Comparison of ENCODE assay signal across 1 cellular context in the genomic region with DNA sequence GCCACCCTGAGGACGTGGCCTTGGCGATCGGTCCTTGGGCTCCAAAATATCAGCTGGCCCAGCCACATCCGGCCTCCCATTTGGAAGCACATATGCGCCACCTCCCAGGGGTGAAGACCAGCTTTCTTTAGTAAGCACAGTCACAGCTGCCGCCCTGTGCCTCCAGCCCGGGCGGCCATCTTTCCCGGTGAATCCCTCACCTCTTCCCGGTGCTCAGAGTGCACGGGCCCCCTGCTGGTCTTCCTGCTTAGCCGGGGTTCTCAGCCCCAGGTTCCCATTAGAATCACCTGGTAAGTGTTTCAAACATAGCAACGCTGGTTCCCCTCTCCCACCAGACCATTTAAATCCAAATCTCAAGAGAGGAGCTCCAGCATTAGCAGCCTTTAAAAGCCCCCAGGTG.
TF ChIP-seq lines count a peak whose summit lies in the region.

No MANE protein-coding gene starts in this region.

TF ChIP-seq in SK-N-SH, 30 proteins besides CTCF, POLR2A, EP300 and RAD21 (continued from another document):
- TF ChIP-seq, protein P1, sequence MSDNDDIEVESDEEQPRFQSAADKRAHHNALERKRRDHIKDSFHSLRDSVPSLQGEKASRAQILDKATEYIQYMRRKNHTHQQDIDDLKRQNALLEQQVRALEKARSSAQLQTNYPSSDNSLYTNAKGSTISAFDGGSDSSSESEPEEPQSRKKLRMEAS (IDR thresholded peaks at IDR 0.05; ENCODE audit: low read depth), result no peak
- TF ChIP-seq GABPA (IDR thresholded peaks at IDR 0.05; ENCODE audit: low read depth) (no peak), RCOR1 (IDR thresholded peaks at IDR 0.05; ENCODE audit: low read length) (no peak), PBX3 (IDR thresholded peaks at IDR 0.05) (no peak), JUND (IDR thresholded peaks at IDR 0.05) (no peak), CHD2 (IDR thresholded peaks at IDR 0.05; ENCODE audit: low read length, partially characterized antibody) (no peak), GATA2 (CRISPR knock-in tag; IDR thresholded peaks at IDR 0.05) (no peak), TEAD4 (IDR thresholded peaks at IDR 0.05; ENCODE audit: borderline replicate concordance, insufficient read depth) (no peak), SMC3 (IDR thresholded peaks at IDR 0.05; ENCODE audit: low read depth, low read length) (no peak), SIN3A (IDR thresholded peaks at IDR 0.05; ENCODE audit: borderline replicate concordance, low read depth, low read length) (no peak), RXRA (IDR thresholded peaks at IDR 0.05; ENCODE audit: borderline replicate concordance, low read depth) (no peak)
- TF ChIP-seq, protein P2, sequence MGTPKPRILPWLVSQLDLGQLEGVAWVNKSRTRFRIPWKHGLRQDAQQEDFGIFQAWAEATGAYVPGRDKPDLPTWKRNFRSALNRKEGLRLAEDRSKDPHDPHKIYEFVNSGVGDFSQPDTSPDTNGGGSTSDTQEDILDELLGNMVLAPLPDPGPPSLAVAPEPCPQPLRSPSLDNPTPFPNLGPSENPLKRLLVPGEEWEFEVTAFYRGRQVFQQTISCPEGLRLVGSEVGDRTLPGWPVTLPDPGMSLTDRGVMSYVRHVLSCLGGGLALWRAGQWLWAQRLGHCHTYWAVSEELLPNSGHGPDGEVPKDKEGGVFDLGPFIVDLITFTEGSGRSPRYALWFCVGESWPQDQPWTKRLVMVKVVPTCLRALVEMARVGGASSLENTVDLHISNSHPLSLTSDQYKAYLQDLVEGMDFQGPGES (IDR thresholded peaks at IDR 0.05; ENCODE audit: low read depth, low read length), result no peak
- TF ChIP-seq, protein P3, sequence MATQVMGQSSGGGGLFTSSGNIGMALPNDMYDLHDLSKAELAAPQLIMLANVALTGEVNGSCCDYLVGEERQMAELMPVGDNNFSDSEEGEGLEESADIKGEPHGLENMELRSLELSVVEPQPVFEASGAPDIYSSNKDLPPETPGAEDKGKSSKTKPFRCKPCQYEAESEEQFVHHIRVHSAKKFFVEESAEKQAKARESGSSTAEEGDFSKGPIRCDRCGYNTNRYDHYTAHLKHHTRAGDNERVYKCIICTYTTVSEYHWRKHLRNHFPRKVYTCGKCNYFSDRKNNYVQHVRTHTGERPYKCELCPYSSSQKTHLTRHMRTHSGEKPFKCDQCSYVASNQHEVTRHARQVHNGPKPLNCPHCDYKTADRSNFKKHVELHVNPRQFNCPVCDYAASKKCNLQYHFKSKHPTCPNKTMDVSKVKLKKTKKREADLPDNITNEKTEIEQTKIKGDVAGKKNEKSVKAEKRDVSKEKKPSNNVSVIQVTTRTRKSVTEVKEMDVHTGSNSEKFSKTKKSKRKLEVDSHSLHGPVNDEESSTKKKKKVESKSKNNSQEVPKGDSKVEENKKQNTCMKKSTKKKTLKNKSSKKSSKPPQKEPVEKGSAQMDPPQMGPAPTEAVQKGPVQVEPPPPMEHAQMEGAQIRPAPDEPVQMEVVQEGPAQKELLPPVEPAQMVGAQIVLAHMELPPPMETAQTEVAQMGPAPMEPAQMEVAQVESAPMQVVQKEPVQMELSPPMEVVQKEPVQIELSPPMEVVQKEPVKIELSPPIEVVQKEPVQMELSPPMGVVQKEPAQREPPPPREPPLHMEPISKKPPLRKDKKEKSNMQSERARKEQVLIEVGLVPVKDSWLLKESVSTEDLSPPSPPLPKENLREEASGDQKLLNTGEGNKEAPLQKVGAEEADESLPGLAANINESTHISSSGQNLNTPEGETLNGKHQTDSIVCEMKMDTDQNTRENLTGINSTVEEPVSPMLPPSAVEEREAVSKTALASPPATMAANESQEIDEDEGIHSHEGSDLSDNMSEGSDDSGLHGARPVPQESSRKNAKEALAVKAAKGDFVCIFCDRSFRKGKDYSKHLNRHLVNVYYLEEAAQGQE (IDR thresholded peaks at IDR 0.05; ENCODE audit: low read depth, low read length), result no peak
- TF ChIP-seq, protein P4, sequence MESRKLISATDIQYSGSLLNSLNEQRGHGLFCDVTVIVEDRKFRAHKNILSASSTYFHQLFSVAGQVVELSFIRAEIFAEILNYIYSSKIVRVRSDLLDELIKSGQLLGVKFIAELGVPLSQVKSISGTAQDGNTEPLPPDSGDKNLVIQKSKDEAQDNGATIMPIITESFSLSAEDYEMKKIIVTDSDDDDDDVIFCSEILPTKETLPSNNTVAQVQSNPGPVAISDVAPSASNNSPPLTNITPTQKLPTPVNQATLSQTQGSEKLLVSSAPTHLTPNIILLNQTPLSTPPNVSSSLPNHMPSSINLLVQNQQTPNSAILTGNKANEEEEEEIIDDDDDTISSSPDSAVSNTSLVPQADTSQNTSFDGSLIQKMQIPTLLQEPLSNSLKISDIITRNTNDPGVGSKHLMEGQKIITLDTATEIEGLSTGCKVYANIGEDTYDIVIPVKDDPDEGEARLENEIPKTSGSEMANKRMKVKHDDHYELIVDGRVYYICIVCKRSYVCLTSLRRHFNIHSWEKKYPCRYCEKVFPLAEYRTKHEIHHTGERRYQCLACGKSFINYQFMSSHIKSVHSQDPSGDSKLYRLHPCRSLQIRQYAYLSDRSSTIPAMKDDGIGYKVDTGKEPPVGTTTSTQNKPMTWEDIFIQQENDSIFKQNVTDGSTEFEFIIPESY (IDR thresholded peaks at IDR 0.05; ENCODE audit: borderline replicate concordance, low read depth), result no peak
